In the genomic region with DNA sequence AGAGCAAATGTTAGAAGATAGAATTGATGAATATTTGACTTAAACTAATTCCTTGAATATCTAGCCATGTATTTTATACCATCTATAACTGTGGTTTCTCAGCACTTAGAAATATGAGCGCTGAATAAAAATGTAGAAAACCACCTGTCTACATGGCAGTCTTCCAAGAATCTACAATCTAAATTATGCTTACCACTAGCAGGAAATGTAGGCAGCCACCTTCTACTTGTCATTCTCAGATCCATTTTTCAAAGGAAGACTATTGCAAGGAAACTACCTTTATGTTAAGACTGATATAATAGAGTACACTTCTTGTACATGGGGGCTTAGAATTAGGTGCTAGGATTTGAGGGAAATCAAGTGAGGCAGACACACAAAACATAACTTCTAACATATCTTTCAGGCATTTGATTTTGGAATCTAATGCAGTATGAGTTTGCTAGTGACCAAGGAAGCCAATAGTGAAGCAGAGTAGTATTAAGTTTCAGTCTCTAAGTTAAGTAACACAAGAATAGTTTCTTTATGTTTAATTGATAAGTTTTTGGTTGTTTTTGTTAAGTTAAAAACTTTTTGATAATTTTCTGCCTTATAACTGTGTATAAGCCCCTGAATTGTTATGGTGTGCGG, we compare ENCODE assay signal across 13 cellular contexts.
DNase-seq lines count a peak whose midpoint lies in the region; ATAC-seq and TF ChIP-seq lines count a peak whose summit lies in the region.
"Had no signal": no experiment of that assay in that cellular context is flagged by ENCODE, and none has a peak within 500 bp of the region (broad histone marks: within the 10 kb centered on the region; RNA-seq: fewer than 3 reads in every experiment).

No MANE protein-coding gene starts in this region.

- peak overlapping the region; percentile 78 for H3K27ac Mint-ChIP-seq in activated naive CD4-positive, alpha-beta T cell treated with anti-CD3 and anti-CD28 coated beads, Interleukin-2, amount 10 ng/mL, durations not matched to agents 7 days and 5 days
- H3K27ac Mint-ChIP-seq in activated CD8-positive, alpha-beta T cell treated with anti-CD3 and anti-CD28 coated beads for 36 hours = peak overlapping the region; percentile 86
- peak overlapping the region; percentile 80 for H3K27ac Mint-ChIP-seq in stimulated activated effector memory CD8-positive, alpha-beta T cell treated with anti-CD3 and anti-CD28 coated beads, Interleukin-12 subunit alpha, Interleukin-12 subunit beta, amount 100 ng/mL, for 72 hours

- H3K9me3 Mint-ChIP-seq in activated naive CD4-positive, alpha-beta T cell treated with anti-CD3 and anti-CD28 coated beads, Interleukin-2, amount 10 ng/mL, durations not matched to agents 7 days and 5 days = peaks cover 25% of the 10 kb centered on the region
- H3K9me3 Mint-ChIP-seq in activated CD8-positive, alpha-beta T cell treated with anti-CD3 and anti-CD28 coated beads for 36 hours = peaks cover 12% of the 10 kb centered on the region
- H3K9me3 Mint-ChIP-seq in stimulated activated effector memory CD8-positive, alpha-beta T cell treated with anti-CD3 and anti-CD28 coated beads, Interleukin-12 subunit alpha, Interleukin-12 subunit beta, amount 100 ng/mL, for 72 hours = peaks cover 2% of the 10 kb centered on the region

- H3K4me3 Mint-ChIP-seq in activated naive CD4-positive, alpha-beta T cell treated with anti-CD3 and anti-CD28 coated beads, Interleukin-2, amount 10 ng/mL, durations not matched to agents 7 days and 5 days = no peak overlapping the region
- H3K4me3 Mint-ChIP-seq in activated CD8-positive, alpha-beta T cell treated with anti-CD3 and anti-CD28 coated beads for 36 hours = no peak overlapping the region
- H3K4me3 Mint-ChIP-seq in stimulated activated effector memory CD8-positive, alpha-beta T cell treated with anti-CD3 and anti-CD28 coated beads, Interleukin-12 subunit alpha, Interleukin-12 subunit beta, amount 100 ng/mL, for 72 hours = no peak overlapping the region

- POLR2A ChIA-PET in activated CD8-positive, alpha-beta T cell treated with anti-CD3 and anti-CD28 coated beads for 36 hours (lab: Charles Lee) = no interaction called here

- no peaks in the 10 kb centered on the region for H3K27me3 ChIP-seq in lower lobe of right lung (ENCODE audit: low read depth)
- H3K27me3 ChIP-seq: BLaER1, esophagus squamous epithelium, SJSA1, testis had no signal

- intact Hi-C loops in activated CD8-positive, alpha-beta T cell treated with anti-CD3 and anti-CD28 coated beads for 36 hours (cut with micrococcal nuclease) = no loop called here
- intact Hi-C loops in lower lobe of right lung (cut with DNase I) = no loop called here

- H3K36me3 ChIP-seq in KOPT-K1 (ENCODE audit: insufficient read depth, low read length) (0 out of 2 replicates have a peak, but pooled peaks cover 4% of the 10 kb centered on the region), lower lobe of right lung (no peaks in the 10 kb centered on the region)
- H3K36me3 ChIP-seq: BLaER1, esophagus squamous epithelium, SJSA1 had no signal

- ATAC-seq in activated CD8-positive, alpha-beta T cell treated with anti-CD3 and anti-CD28 coated beads for 36 hours = peak; percentile 69
- peak; percentile 58 for ATAC-seq in stimulated activated effector memory CD8-positive, alpha-beta T cell treated with anti-CD3 and anti-CD28 coated beads, Interleukin-12 subunit alpha, Interleukin-12 subunit beta, amount 100 ng/mL, for 72 hours
- ATAC-seq in lower lobe of right lung (no peak), GM18867 (IDR thresholded peaks at IDR 0.05; ENCODE audit: unreplicated experiment) (no peak)

- no peak for TF ChIP-seq CTCF in activated CD8-positive, alpha-beta T cell treated with anti-CD3 and anti-CD28 coated beads for 36 hours (IDR thresholded peaks at IDR 0.05)
- TF ChIP-seq CTCF in lower lobe of right lung (IDR thresholded peaks at IDR 0.05) = no peak

- peak overlapping the region; percentile 70 for H3K27ac ChIP-seq in KOPT-K1 (ENCODE audit: low read depth, low read length, poor library complexity, severe bottlenecking)
- no peak overlapping the region for H3K27ac ChIP-seq in lower lobe of right lung
- H3K27ac ChIP-seq: BLaER1, esophagus squamous epithelium, SJSA1, testis had no signal

- no peaks in the 10 kb centered on the region for H3K4me1 ChIP-seq in lower lobe of right lung
- H3K4me1 ChIP-seq: esophagus squamous epithelium, SJSA1, testis had no signal

- H3K9me3 ChIP-seq in KOPT-K1 (ENCODE audit: insufficient read depth, low read length, poor library complexity, severe bottlenecking) (peaks cover 11% of the 10 kb centered on the region), lower lobe of right lung (no peaks in the 10 kb centered on the region)
- H3K9me3 ChIP-seq: BLaER1, esophagus squamous epithelium, SJSA1, testis had no signal

- H3K4me3 ChIP-seq in lower lobe of right lung = no peak overlapping the region
- H3K4me3 ChIP-seq: BLaER1, esophagus squamous epithelium, SJSA1, testis had no signal

- DNase-seq in activated naive CD4-positive, alpha-beta T cell treated with anti-CD3 and anti-CD28 coated beads, Interleukin-2, amount 10 ng/mL, durations not matched to agents 7 days and 5 days = no peak
- DNase-seq in activated naive CD4-positive, alpha-beta T cell treated with Interleukin-2 at 50 U/mL for 16 hours = no peak
- DNase-seq in activated CD8-positive, alpha-beta T cell treated with anti-CD3 and anti-CD28 coated beads for 36 hours = no peak
- DNase-seq in stimulated activated effector memory CD8-positive, alpha-beta T cell treated with anti-CD3 and anti-CD28 coated beads, Interleukin-12 subunit alpha, Interleukin-12 subunit beta, amount 100 ng/mL, for 72 hours (ENCODE audit: low spot score in 2 of 2) = no peak
- DNase-seq in lower lobe of right lung (no peak), retina (no peak)
- DNase-seq: esophagus squamous epithelium, NCI-H1048, testis had no signal

- H3K36me3 Mint-ChIP-seq in activated naive CD4-positive, alpha-beta T cell treated with anti-CD3 and anti-CD28 coated beads, Interleukin-2, amount 10 ng/mL, durations not matched to agents 7 days and 5 days = peaks cover 46% of the 10 kb centered on the region
- peaks cover 18% of the 10 kb centered on the region for H3K36me3 Mint-ChIP-seq in activated CD8-positive, alpha-beta T cell treated with anti-CD3 and anti-CD28 coated beads for 36 hours (ENCODE audit: low read depth)
- no peaks in the 10 kb centered on the region for H3K36me3 Mint-ChIP-seq in stimulated activated effector memory CD8-positive, alpha-beta T cell treated with anti-CD3 and anti-CD28 coated beads, Interleukin-12 subunit alpha, Interleukin-12 subunit beta, amount 100 ng/mL, for 72 hours

- CTCF ChIA-PET in activated naive CD4-positive, alpha-beta T cell treated with anti-CD3 and anti-CD28 coated beads, Interleukin-2, amount 10 ng/mL, durations not matched to agents 7 days and 5 days (lab: Charles Lee) = interaction anchor here (0.7 kb wide), 1 partner anchor 182 kb away, joined by 4 read pairs; no protein-coding TSS in a partner anchor
- CTCF ChIA-PET in activated CD8-positive, alpha-beta T cell treated with anti-CD3 and anti-CD28 coated beads for 36 hours (lab: Charles Lee) = no interaction called here

- no peaks in the 10 kb centered on the region for H3K27me3 Mint-ChIP-seq in activated naive CD4-positive, alpha-beta T cell treated with anti-CD3 and anti-CD28 coated beads, Interleukin-2, amount 10 ng/mL, durations not matched to agents 7 days and 5 days
- no peaks in the 10 kb centered on the region for H3K27me3 Mint-ChIP-seq in activated CD8-positive, alpha-beta T cell treated with anti-CD3 and anti-CD28 coated beads for 36 hours

- H3K4me1 Mint-ChIP-seq in activated naive CD4-positive, alpha-beta T cell treated with anti-CD3 and anti-CD28 coated beads, Interleukin-2, amount 10 ng/mL, durations not matched to agents 7 days and 5 days = peaks cover 39% of the 10 kb centered on the region
- H3K4me1 Mint-ChIP-seq in activated CD8-positive, alpha-beta T cell treated with anti-CD3 and anti-CD28 coated beads for 36 hours (ENCODE audit: low read depth) = peaks cover 52% of the 10 kb centered on the region
- H3K4me1 Mint-ChIP-seq in stimulated activated effector memory CD8-positive, alpha-beta T cell treated with anti-CD3 and anti-CD28 coated beads, Interleukin-12 subunit alpha, Interleukin-12 subunit beta, amount 100 ng/mL, for 72 hours = peaks cover 21% of the 10 kb centered on the region

Comparison
In these comparisons a context has a peak if more than half of its experiments do, and no peak if none do; other contexts are left out.
1. ATAC-seq: peak in activated CD8-positive, alpha-beta T cell treated with anti-CD3 and anti-CD28 coated beads for 36 hours (single experiment) and stimulated activated effector memory CD8-positive, alpha-beta T cell treated with anti-CD3 and anti-CD28 coated beads, Interleukin-12 subunit alpha, Interleukin-12 subunit beta, amount 100 ng/mL, for 72 hours (single experiment); none in lower lobe of right lung (0 of 2) and GM18867 (single experiment).
2. Peak in every context shown above with its lines, with median percentiles within 50 percentile points of each other: H3K27ac Mint-ChIP-seq.